Comparison of ENCODE assay signal across 13 cellular contexts in genomic region chr16:1430759-1431496, GRCh38. TPM values are rescaled to one million over a fixed set of nuclear protein-coding genes. Genes with fewer than 3 reads are reported as not detected.
DNase-seq lines count a peak whose midpoint lies in the region; ATAC-seq and TF ChIP-seq lines count a peak whose summit lies in the region.
"Had no signal": no experiment of that assay in that cellular context is flagged by ENCODE, and none has a peak within 500 bp of the region (broad histone marks: within the 10 kb centered on the region; RNA-seq: fewer than 3 reads in every experiment).

Gene PERCC1 (plus strand): TSS chr16:1431078. CDS start chr16:1432594, 1,516 bp downstream.

- H3K27ac ChIP-seq in SK-N-SH (ENCODE audit: low read depth in 2 of 2, low read length in 1 of 2), result peak within 1 kb of the TSS in 1 of 2 experiments; percentile 55; a peak in 2 of 4 replicates
- H3K27ac ChIP-seq in prostate gland, result peak within 1 kb of the TSS; percentile 68 to 71
- no peak within 1 kb of the TSS for H3K27ac ChIP-seq in esophagus muscularis mucosa (replicated peaks in 1 of 4)
- H3K27ac ChIP-seq: WERI-Rb-1 had no signal

- no peaks in the 10 kb centered on the region for H4K20me1 ChIP-seq in SK-N-SH (ENCODE audit: insufficient read depth)

- TF ChIP-seq POLR2A in prostate gland (IDR thresholded peaks at IDR 0.05), result no peak
- TF ChIP-seq POLR2A in esophagus muscularis mucosa (IDR thresholded peaks at IDR 0.05; ENCODE audit: low read depth), result no peak

- no peak for ATAC-seq in SK-N-SH treated with all-trans-retinoic acid at 6 μM for 48 hours

- H3K4me3 ChIP-seq in SK-N-SH (ENCODE audit: low read depth in 2 of 2, low read length in 1 of 2) (no peak within 1 kb of the TSS), prostate gland (peak within 1 kb of the TSS; percentile 35 to 37), esophagus muscularis mucosa (no peak within 1 kb of the TSS)

- TF ChIP-seq CTCF in SK-N-SH (IDR thresholded peaks at IDR 0.05) (no peak), prostate gland (IDR thresholded peaks at IDR 0.05) (peak in 1 of 4 experiments; percentile 72), esophagus muscularis mucosa (IDR thresholded peaks at IDR 0.05) (no peak)

- H3F3A ChIP-seq in SK-N-SH (replicated peaks; ENCODE audit: insufficient read depth), result no peaks in the 10 kb centered on the region

- no peaks in the 10 kb centered on the region for H3K9me2 ChIP-seq in SK-N-SH

- H3K9me3 ChIP-seq in SK-N-SH (no peaks in the 10 kb centered on the region), prostate gland (no peaks in the 10 kb centered on the region), esophagus muscularis mucosa (no peaks in the 10 kb centered on the region)

- H3K36me3 ChIP-seq in SK-N-SH (replicated peaks in 1 of 2; ENCODE audit: control insufficient read depth in 1 of 2, insufficient read depth in 2 of 2, low read length in 1 of 2) (no peaks in the 10 kb centered on the region), prostate gland (no peaks in the 10 kb centered on the region), esophagus muscularis mucosa (peaks cover 0 to 4% (median under 1%) of the 10 kb centered on the region in 4 donors)
- H3K36me3 ChIP-seq: WERI-Rb-1 had no signal

- peak; percentile 81 for DNase-seq in SK-N-SH
- DNase-seq in NCI-H2081 (lab: John Stamatoyannopoulos, UW), result peak; percentile 81 to 93
- peak; percentile 14 for DNase-seq in astrocyte of the hippocampus (ENCODE audit: low read depth, low spot score)
- peak; percentile 49 for DNase-seq in prostate gland (ENCODE audit: low spot score)
- no peak for DNase-seq in NCI-H2107 (lab: John Stamatoyannopoulos, UW)
- no peak for DNase-seq in esophagus muscularis mucosa (ENCODE audit: extremely low spot score)
- no peak for DNase-seq in kidney glomerular epithelial cell (lab: John Stamatoyannopoulos, UW)
- DNase-seq: activated gamma-delta T cell treated with Interleukin-2 at 50 U/mL for 16 hours, IMR-90, WERI-Rb-1 had no signal

- H3K27me3 ChIP-seq in SK-N-SH (ENCODE audit: insufficient read depth) (no peaks in the 10 kb centered on the region), prostate gland (replicated peaks; ENCODE audit: insufficient read depth) (no peaks in the 10 kb centered on the region), esophagus muscularis mucosa (peaks cover 0 to 47% (median 0%) of the 10 kb centered on the region in 4 donors)

- 37% methylated on average over 19 of the region's 35 CpGs for WGBS in SK-N-SH (ENCODE audit: low lambda C conversion rate)
- WGBS in prostate gland, result 49% methylated on average over 30 of the region's 35 CpGs
- 54% methylated on average over 26 of the region's 35 CpGs for WGBS in esophagus muscularis mucosa

- no peak for TF ChIP-seq EP300 in SK-N-SH (IDR thresholded peaks at IDR 0.05; ENCODE audit: borderline replicate concordance in 1 of 2, low read depth in 1 of 2, low read length in 1 of 2)
- no peak for TF ChIP-seq EP300 in esophagus muscularis mucosa (IDR thresholded peaks at IDR 0.05)

- CTCF ChIA-PET in SK-N-SH (lab: Yijun Ruan, JAX), result interaction anchor here (1.3 kb wide), 1 partner anchor 15 kb away, joined by 3 read pairs; no protein-coding TSS in a partner anchor

- H3K4me2 ChIP-seq in SK-N-SH, result no peak within 1 kb of the TSS

- H2AFZ ChIP-seq in SK-N-SH (ENCODE audit: low read depth), result no peak within 1 kb of the TSS

- H3K79me2 ChIP-seq in SK-N-SH (ENCODE audit: insufficient read depth), result no peaks in the 10 kb centered on the region

- POLR2A ChIA-PET in SK-N-SH (lab: Yijun Ruan, JAX), result interaction anchor here (1.2 to 2.3 kb wide), 2 partner anchors 8 to 10 kb away, joined by 3 to 6 read pairs; partner anchors contain the start of gene UQCC4

- intact Hi-C loops in prostate gland (cut with DNase I), result no loop called here
- intact Hi-C loops in esophagus muscularis mucosa (cut with DNase I), result no loop called here

- no peak for TF ChIP-seq RAD21 in SK-N-SH (IDR thresholded peaks at IDR 0.05; ENCODE audit: low read length)

- H3K9ac ChIP-seq in SK-N-SH, result no peak within 1 kb of the TSS

- peaks cover 0 to 13% of the 10 kb centered on the region in 2 experiments; a peak in 1 of 4 replicates for H3K4me1 ChIP-seq in SK-N-SH (ENCODE audit: control insufficient read depth in 1 of 2, insufficient read depth in 2 of 2, low read depth in 1 of 2, low read length in 1 of 2)
- peaks cover 7% of the 10 kb centered on the region for H3K4me1 ChIP-seq in prostate gland (replicated peaks)
- peaks cover 0 to 9% (median 7%) of the 10 kb centered on the region in 4 donors for H3K4me1 ChIP-seq in esophagus muscularis mucosa

TF ChIP-seq in SK-N-SH, 30 proteins besides CTCF, POLR2A, EP300 and RAD21 (continues in another document):
- TF ChIP-seq ZBTB33 (IDR thresholded peaks at IDR 0.05; ENCODE audit: borderline replicate concordance, low read depth), result no peak

TF ChIP-seq in SK-N-SH treated with all-trans-retinoic acid at 6 μM for 48 hours, 23 proteins besides CTCF, POLR2A, EP300 and RAD21:
- TF ChIP-seq TCF4 (CRISPR knock-in tag; IDR thresholded peaks at IDR 0.05; ENCODE audit: borderline replicate concordance) (no peak), TOX (CRISPR knock-in tag; IDR thresholded peaks at IDR 0.05; ENCODE audit: borderline replicate concordance) (no peak), ZNF565 (CRISPR knock-in tag; conservative IDR thresholded peaks at IDR 0.05; ENCODE audit: low read depth) (no peak), ZFP3 (CRISPR knock-in tag; IDR thresholded peaks at IDR 0.05) (no peak), ZC3H10 (CRISPR knock-in tag; IDR thresholded peaks at IDR 0.05) (no peak), ARNTL (CRISPR knock-in tag; IDR thresholded peaks at IDR 0.05; ENCODE audit: borderline replicate concordance, low read depth) (no peak), ZNF8 (CRISPR knock-in tag; IDR thresholded peaks at IDR 0.05) (no peak), GLIS3 (CRISPR knock-in tag; IDR thresholded peaks at IDR 0.05) (no peak), RARB (CRISPR knock-in tag; IDR thresholded peaks at IDR 0.05) (no peak), ISL1 (CRISPR knock-in tag; IDR thresholded peaks at IDR 0.05) (no peak), CSDC2 (CRISPR knock-in tag; IDR thresholded peaks at IDR 0.05) (no peak), BACH2 (CRISPR knock-in tag; IDR thresholded peaks at IDR 0.05; ENCODE audit: borderline replicate concordance) (no peak)
- TF ChIP-seq, protein P1, sequence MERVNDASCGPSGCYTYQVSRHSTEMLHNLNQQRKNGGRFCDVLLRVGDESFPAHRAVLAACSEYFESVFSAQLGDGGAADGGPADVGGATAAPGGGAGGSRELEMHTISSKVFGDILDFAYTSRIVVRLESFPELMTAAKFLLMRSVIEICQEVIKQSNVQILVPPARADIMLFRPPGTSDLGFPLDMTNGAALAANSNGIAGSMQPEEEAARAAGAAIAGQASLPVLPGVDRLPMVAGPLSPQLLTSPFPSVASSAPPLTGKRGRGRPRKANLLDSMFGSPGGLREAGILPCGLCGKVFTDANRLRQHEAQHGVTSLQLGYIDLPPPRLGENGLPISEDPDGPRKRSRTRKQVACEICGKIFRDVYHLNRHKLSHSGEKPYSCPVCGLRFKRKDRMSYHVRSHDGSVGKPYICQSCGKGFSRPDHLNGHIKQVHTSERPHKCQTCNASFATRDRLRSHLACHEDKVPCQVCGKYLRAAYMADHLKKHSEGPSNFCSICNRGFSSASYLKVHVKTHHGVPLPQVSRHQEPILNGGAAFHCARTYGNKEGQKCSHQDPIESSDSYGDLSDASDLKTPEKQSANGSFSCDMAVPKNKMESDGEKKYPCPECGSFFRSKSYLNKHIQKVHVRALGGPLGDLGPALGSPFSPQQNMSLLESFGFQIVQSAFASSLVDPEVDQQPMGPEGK (CRISPR knock-in tag; IDR thresholded peaks at IDR 0.05; ENCODE audit: borderline replicate concordance), result no peak
- TF ChIP-seq, protein P2, sequence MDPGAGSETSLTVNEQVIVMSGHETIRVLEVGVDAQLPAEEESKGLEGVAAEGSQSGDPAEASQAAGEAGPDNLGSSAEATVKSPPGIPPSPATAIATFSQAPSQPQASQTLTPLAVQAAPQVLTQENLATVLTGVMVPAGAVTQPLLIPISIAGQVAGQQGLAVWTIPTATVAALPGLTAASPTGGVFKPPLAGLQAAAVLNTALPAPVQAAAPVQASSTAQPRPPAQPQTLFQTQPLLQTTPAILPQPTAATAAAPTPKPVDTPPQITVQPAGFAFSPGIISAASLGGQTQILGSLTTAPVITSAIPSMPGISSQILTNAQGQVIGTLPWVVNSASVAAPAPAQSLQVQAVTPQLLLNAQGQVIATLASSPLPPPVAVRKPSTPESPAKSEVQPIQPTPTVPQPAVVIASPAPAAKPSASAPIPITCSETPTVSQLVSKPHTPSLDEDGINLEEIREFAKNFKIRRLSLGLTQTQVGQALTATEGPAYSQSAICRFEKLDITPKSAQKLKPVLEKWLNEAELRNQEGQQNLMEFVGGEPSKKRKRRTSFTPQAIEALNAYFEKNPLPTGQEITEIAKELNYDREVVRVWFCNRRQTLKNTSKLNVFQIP (CRISPR knock-in tag; IDR thresholded peaks at IDR 0.05; ENCODE audit: borderline replicate concordance, low read depth), result no peak

RNA-seq across cellular contexts. Expression of gene PERCC1, which starts in this region (rescaled TPM):
- not detected in 2 replicates for polyA plus RNA-seq in SK-N-SH (2012; rRNA removed)
- polyA plus RNA-seq in SK-N-SH (2012; cell fraction: cytosol; rRNA removed), result not detected in 2 replicates
- polyA plus RNA-seq in SK-N-SH (2012; cell fraction: nucleus; rRNA removed), result not detected in 2 replicates
- total RNA-seq in prostate gland (10 to 100 TPM; 26.0 to 45.2 TPM), esophagus muscularis mucosa (not detected)
- total RNA-seq: IMR-90, osteoblast, RPMI7951 had no signal
- polyA plus RNA-seq: IMR-90 had no signal

Comparison
In these comparisons a context has a peak if more than half of its experiments do, and no peak if none do; other contexts are left out.
1. RNA of gene PERCC1 (total RNA-seq): 26.0 to 45.2 TPM in prostate gland; not detected in esophagus muscularis mucosa; every median in the first group is over 10 times any median in the second.
2. Peak in DNase-seq in SK-N-SH; RNA of the gene not detected or under 1 TPM.
3. DNase-seq: peak in NCI-H2081 (2 of 2), astrocyte of the hippocampus (single experiment) and prostate gland (single experiment); none in NCI-H2107 (single experiment), esophagus muscularis mucosa (single experiment) and kidney glomerular epithelial cell (single experiment).
4. H3K27ac ChIP-seq: peak in prostate gland (2 of 2); none in esophagus muscularis mucosa (0 of 4).
5. H3K4me3 ChIP-seq: peak in prostate gland (2 of 2); none in SK-N-SH (0 of 2) and esophagus muscularis mucosa (0 of 4).